8 cellular contexts compared by ENCODE assay signal in genomic region chr10:43607199-43607573, GRCh38. TPM values are rescaled to one million over a fixed set of nuclear protein-coding genes. Genes with fewer than 3 reads are reported as not detected.
A peak's percentile ranks its signal among the peaks of the same experiment; 100 is the strongest.
DNase-seq lines count a peak whose midpoint lies in the region; ATAC-seq, FAIRE-seq and TF ChIP-seq lines count a peak whose summit lies in the region.

No MANE protein-coding gene starts in this region.

- peak overlapping the region; percentile 85 for H3K27ac Mint-ChIP-seq in activated CD4-positive, alpha-beta T cell treated with anti-CD3 and anti-CD28 coated beads, Interleukin-2, amount 10 ng/mL, durations not matched to agents 7 days and 5 days
- H3K27ac Mint-ChIP-seq in activated naive CD8-positive, alpha-beta T cell = peak overlapping the region; percentile 88

- CTCF ChIA-PET in activated CD4-positive, alpha-beta T cell treated with anti-CD3 and anti-CD28 coated beads, Interleukin-2, amount 10 ng/mL, durations not matched to agents 7 days and 5 days (lab: Charles Lee) = no interaction called here

- H3K36me3 Mint-ChIP-seq in activated CD4-positive, alpha-beta T cell treated with anti-CD3 and anti-CD28 coated beads, Interleukin-2, amount 10 ng/mL, durations not matched to agents 7 days and 5 days (ENCODE audit: low read depth) = peaks cover 45% of the 10 kb centered on the region
- peaks cover 33% of the 10 kb centered on the region for H3K36me3 Mint-ChIP-seq in activated naive CD8-positive, alpha-beta T cell

- H3K4me1 ChIP-seq in kidney (ENCODE audit: control insufficient read depth in 1 of 2, insufficient read depth in 1 of 2, low read depth in 1 of 2, low read length in 2 of 2) (peaks cover 0 to 5% of the 10 kb centered on the region in 2 donors), thoracic aorta (ENCODE audit: control insufficient read depth in 1 of 2, low read depth in 2 of 2) (peaks cover 0 to 7% of the 10 kb centered on the region in 2 donors)

- ATAC-seq in thoracic aorta (ENCODE audit: insufficient number of reproducible peaks, low FRiP score, low read depth) = no peak
- no peak for ATAC-seq in GM21576 (IDR thresholded peaks at IDR 0.05; ENCODE audit: unreplicated experiment)
- ATAC-seq in HG03039 (IDR thresholded peaks at IDR 0.05; ENCODE audit: unreplicated experiment) = no peak

- H3K4me3 ChIP-seq in kidney (ENCODE audit: low read length in 2 of 2) (peak overlapping the region; percentile 74 to 76), thoracic aorta (peak overlapping the region; percentile 85)

- POLR2A ChIA-PET in activated CD4-positive, alpha-beta T cell treated with anti-CD3 and anti-CD28 coated beads, Interleukin-2, amount 10 ng/mL, durations not matched to agents 7 days and 5 days (lab: Charles Lee) = interaction anchor here (0.6 kb wide), 1 partner anchor 119 kb away, joined by 4 read pairs; no protein-coding TSS in a partner anchor

- peak overlapping the region in 1 of 2 donors; percentile 27 for H3K9ac ChIP-seq in kidney (ENCODE audit: low read length in 2 of 2)

- no peak for DNase-seq in activated CD4-positive, alpha-beta T cell treated with anti-CD3 and anti-CD28 coated beads, Interleukin-2, amount 10 ng/mL, durations not matched to agents 7 days and 5 days
- DNase-seq in activated CD4-positive, alpha-beta T cell treated with anti-CD3 and anti-CD28 coated beads, Interleukin-2, amount 50 U/mL, for 48 hours = no peak
- DNase-seq in kidney (no peak), thoracic aorta (ENCODE audit: low spot score) (no peak), SHP77 treated with DMSO at 0.1 percent for 48 hours (lab: John Stamatoyannopoulos, UW) (no peak)

- peak overlapping the region; percentile 80 for H3K4me3 Mint-ChIP-seq in activated CD4-positive, alpha-beta T cell treated with anti-CD3 and anti-CD28 coated beads, Interleukin-2, amount 10 ng/mL, durations not matched to agents 7 days and 5 days
- peak overlapping the region; percentile 89 for H3K4me3 Mint-ChIP-seq in activated naive CD8-positive, alpha-beta T cell

- FAIRE-seq in kidney (lab: Jason Lieb, UNC) = no peak

- TF ChIP-seq CTCF in kidney (IDR thresholded peaks at IDR 0.05; ENCODE audit: borderline replicate concordance, extremely low read depth, insufficient read depth) (no peak), thoracic aorta (IDR thresholded peaks at IDR 0.05) (no peak)

- peaks cover under 1% of the 10 kb centered on the region for H3K27me3 Mint-ChIP-seq in activated CD4-positive, alpha-beta T cell treated with anti-CD3 and anti-CD28 coated beads, Interleukin-2, amount 10 ng/mL, durations not matched to agents 7 days and 5 days
- no peaks in the 10 kb centered on the region for H3K27me3 Mint-ChIP-seq in activated naive CD8-positive, alpha-beta T cell

- no peak overlapping the region for H3K27ac ChIP-seq in kidney (ENCODE audit: low read depth in 2 of 2, low read length in 2 of 2)
- peak overlapping the region in 1 of 2 donors; percentile 32 for H3K27ac ChIP-seq in thoracic aorta

- intact Hi-C loops in kidney (cut with DNase I) = no loop called here

- H3K27me3 ChIP-seq in thoracic aorta (replicated peaks; ENCODE audit: insufficient read depth) = no peaks in the 10 kb centered on the region

- peaks cover 25% of the 10 kb centered on the region for H3K4me1 Mint-ChIP-seq in activated CD4-positive, alpha-beta T cell treated with anti-CD3 and anti-CD28 coated beads, Interleukin-2, amount 10 ng/mL, durations not matched to agents 7 days and 5 days
- peaks cover 36% of the 10 kb centered on the region for H3K4me1 Mint-ChIP-seq in activated naive CD8-positive, alpha-beta T cell (ENCODE audit: low read depth)

- H3K9me3 ChIP-seq in kidney (ENCODE audit: control insufficient read depth in 1 of 2, low read length in 2 of 2) (no peaks in the 10 kb centered on the region), thoracic aorta (no peaks in the 10 kb centered on the region)

- H3K36me3 ChIP-seq in kidney (ENCODE audit: control insufficient read depth in 1 of 2, insufficient read depth in 2 of 2, low read length in 2 of 2) (no peaks in the 10 kb centered on the region), thoracic aorta (peaks cover 8% of the 10 kb centered on the region)

- peaks cover 23% of the 10 kb centered on the region for H3K9me3 Mint-ChIP-seq in activated CD4-positive, alpha-beta T cell treated with anti-CD3 and anti-CD28 coated beads, Interleukin-2, amount 10 ng/mL, durations not matched to agents 7 days and 5 days
- peaks cover 2% of the 10 kb centered on the region for H3K9me3 Mint-ChIP-seq in activated naive CD8-positive, alpha-beta T cell (ENCODE audit: low read depth)

RNA-seq across cellular contexts. Expression of gene ZNF485, which starts 0.9 kb away (rescaled TPM):
- 1 to 10 TPM; 3.4 to 4.2 TPM for total RNA-seq in activated CD4-positive, alpha-beta T cell treated with anti-CD3 and anti-CD28 coated beads, Interleukin-2, amount 10 ng/mL, durations not matched to agents 7 days and 5 days
- 4.9 TPM for total RNA-seq in kidney
- polyA plus RNA-seq in kidney (ENCODE audit: insufficient read depth, low read depth, low replicate concordance) = 1.8 TPM
- total RNA-seq in thoracic aorta = 1 to 10 TPM in 1 of 2 donors, not detected in 1; 3.5 TPM

RNA-seq across cellular contexts. Expression of gene ZNF239, which starts 32.8 kb away (rescaled TPM):
- under 1 TPM; 0.45 to 0.73 TPM for total RNA-seq in activated CD4-positive, alpha-beta T cell treated with anti-CD3 and anti-CD28 coated beads, Interleukin-2, amount 10 ng/mL, durations not matched to agents 7 days and 5 days
- total RNA-seq in kidney (4.7 TPM), thoracic aorta (1 to 10 TPM; 2.8 to 6.5 TPM)
- polyA plus RNA-seq in kidney (ENCODE audit: insufficient read depth, low read depth, low replicate concordance) = 4.5 TPM

RNA-seq across cellular contexts. Expression of gene ZNF32, which starts 41.5 kb away (rescaled TPM):
- total RNA-seq in activated CD4-positive, alpha-beta T cell treated with anti-CD3 and anti-CD28 coated beads, Interleukin-2, amount 10 ng/mL, durations not matched to agents 7 days and 5 days = 10 to 100 TPM; 18.0 to 19.0 TPM
- total RNA-seq in kidney (35.0 TPM), thoracic aorta (10 to 100 TPM; 19.6 to 22.9 TPM)
- polyA plus RNA-seq in kidney (ENCODE audit: insufficient read depth, low read depth, low replicate concordance) = 73.7 TPM
